ENCODE assay signal across 8 cellular contexts in the genomic region with DNA sequence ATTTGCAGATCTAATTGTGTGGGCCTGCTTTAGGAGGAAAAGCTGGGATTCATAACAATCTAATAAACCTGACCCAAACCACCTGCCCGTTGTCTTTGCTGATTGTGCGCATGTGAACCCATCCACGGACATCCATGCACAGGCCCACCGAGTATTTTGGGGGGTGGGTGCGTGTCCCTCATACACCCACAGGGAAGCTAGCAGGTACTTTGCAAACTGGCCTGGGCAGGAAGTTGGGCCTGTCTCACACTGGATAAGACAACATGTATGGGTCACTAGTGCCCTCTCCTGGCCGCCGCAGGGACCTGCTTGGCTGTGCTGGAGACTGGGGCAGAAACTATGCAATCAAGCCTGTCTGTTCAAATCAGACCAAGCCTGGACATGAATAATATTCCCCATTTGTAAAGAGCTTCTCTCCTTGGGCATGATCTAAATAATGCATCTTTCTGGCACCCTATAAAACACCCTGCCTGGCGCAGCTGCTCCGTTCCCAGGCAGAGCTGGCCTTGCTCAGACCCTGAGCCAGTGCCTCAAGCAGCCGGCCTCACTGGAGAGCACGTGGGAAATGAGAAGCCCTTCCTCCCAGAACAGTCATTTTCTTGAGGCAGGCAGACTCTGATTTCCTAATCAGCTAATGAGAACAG. TPM values are rescaled to one million over a fixed set of nuclear protein-coding genes. Genes with fewer than 3 reads are reported as not detected.
DNase-seq lines count a peak whose midpoint lies in the region; ATAC-seq and TF ChIP-seq lines count a peak whose summit lies in the region.

No MANE protein-coding gene starts in this region.

- no peak for TF ChIP-seq POLR2A in erythroblast (IDR thresholded peaks at IDR 0.05; ENCODE audit: low read length)

- no peak overlapping the region for H3K4me3 Mint-ChIP-seq in naive B cell

- H3K4me1 Mint-ChIP-seq in naive B cell = peaks cover 5 to 9% (median 8%) of the 10 kb centered on the region in 3 donors

- H3K36me3 Mint-ChIP-seq in naive B cell = peaks cover 0 to 9% of the 10 kb centered on the region in 2 donors

- no peaks in the 10 kb centered on the region for H3K9me3 Mint-ChIP-seq in naive B cell

- H3K27me3 Mint-ChIP-seq in naive B cell = no peaks in the 10 kb centered on the region

- ATAC-seq in GM19468 (IDR thresholded peaks at IDR 0.05; ENCODE audit: extremely low read depth, unreplicated experiment) (peak; percentile 90), HG03571 (IDR thresholded peaks at IDR 0.05; ENCODE audit: unreplicated experiment) (peak; percentile 91), naive B cell (ENCODE audit: low read depth in 2 of 2) (peak; percentile 96 to 100)

- DNase-seq in D341Med (ENCODE audit: low spot score) (peak; percentile 88), NOMO-1 treated with dmso at 0.1 percent for 144 hours (lab: John Stamatoyannopoulos, UW; ENCODE audit: unreplicated experiment) (peak; percentile 65), erythroblast (lab: John Stamatoyannopoulos, UW) (peak; percentile 84 to 92), naive B cell (peak; percentile 78)
- DNase-seq in activated CD8-positive, alpha-beta memory T cell treated with anti-CD3 and anti-CD28 coated beads, Interleukin-2, amount 50 U/mL, for 48 hours = peak; percentile 90
- DNase-seq in stimulated activated CD8-positive, alpha-beta memory T cell treated with anti-CD3 and anti-CD28 coated beads, Interleukin-7, amount 100 ng/mL, for 1 hour (ENCODE audit: low read depth in 2 of 2) = peak; percentile 60 to 74

- H3K27ac Mint-ChIP-seq in naive B cell = peak overlapping the region in 2 of 6 donors; percentile 28 to 79

RNA-seq across cellular contexts. Expression of a gene that starts 15.8 kb away (rescaled TPM):
- 1 to 10 TPM; 1.1 to 2.8 (median 2.0) TPM for polyA plus RNA-seq in naive B cell (ENCODE audit: low read depth in 6 of 6)

Comparison
In these comparisons a context has a peak if more than half of its experiments do, and no peak if none do; other contexts are left out.
1. Peak in every context shown above with its lines: DNase-seq and ATAC-seq.